11 cellular contexts compared by ENCODE assay signal in genomic region chr4:164755432-164755831, GRCh38. TPM values are rescaled to one million over a fixed set of nuclear protein-coding genes. Genes with fewer than 3 reads are reported as not detected.
"Had no signal": no experiment of that assay in that cellular context is flagged by ENCODE, and none has a peak within 500 bp of the region (broad histone marks: within the 10 kb centered on the region; RNA-seq: fewer than 3 reads in every experiment).

No MANE protein-coding gene starts in this region.

- H3K27ac ChIP-seq: GM23248, HL-60, KMS-11 had no signal

- ATAC-seq: HCT116 had no signal

- H3K36me3 ChIP-seq: HAP-1 had no signal

- DNase-seq: GM23248, GOT3, H7, HFFc6, IMR-90, KBM-7 had no signal

- H3K4me2 ChIP-seq: KMS-11 had no signal

- H3K9ac ChIP-seq: GM23248, KMS-11 had no signal

- H3K27ac Mint-ChIP-seq: HFFc6 had no signal

- H2AFZ ChIP-seq: GM23248 had no signal

- H3K4me3 Mint-ChIP-seq: HFFc6 had no signal

- H3K9me3 ChIP-seq: HAP-1 had no signal

- H3K4me1 ChIP-seq: HAP-1 had no signal

- H3K4me3 ChIP-seq: GM23248, HAP-1 had no signal

RNA-seq across cellular contexts. Expression of gene SMIM31, which starts 1.5 kb away (rescaled TPM):
- total RNA-seq: GM23248, H7, HFFc6, HT1080, IMR-90 had no signal
- polyA plus RNA-seq: GM23248, IMR-90 had no signal
